In the genomic region with DNA sequence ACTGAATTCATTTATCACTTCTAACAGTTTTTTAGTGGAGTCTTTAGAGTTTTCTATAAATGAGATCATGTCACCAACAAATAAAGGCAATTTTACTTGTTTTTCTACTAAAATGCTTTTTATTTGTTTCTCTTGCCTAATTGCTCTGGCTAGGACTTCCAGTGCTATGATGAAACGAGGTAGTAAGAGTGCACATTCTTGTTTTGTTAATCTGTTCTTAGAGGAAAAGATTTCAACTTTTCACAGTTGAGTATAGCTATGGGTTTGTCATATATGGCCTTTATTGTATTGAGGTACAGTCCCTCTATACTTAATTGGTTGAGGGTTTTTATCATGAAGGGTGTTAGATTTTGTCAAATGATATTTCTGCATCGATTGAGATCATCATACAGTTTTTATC, we compare ENCODE assay signal across 24 cellular contexts. TPM values are rescaled to one million over a fixed set of nuclear protein-coding genes. Genes with fewer than 3 reads are reported as not detected.
A peak's percentile ranks its signal among the peaks of the same experiment; 100 is the strongest.
DNase-seq lines count a peak whose midpoint lies in the region; ATAC-seq and TF ChIP-seq lines count a peak whose summit lies in the region.
"Had no signal": no experiment of that assay in that cellular context is flagged by ENCODE, and none has a peak within 500 bp of the region (broad histone marks: within the 10 kb centered on the region; RNA-seq: fewer than 3 reads in every experiment).

No MANE protein-coding gene starts in this region.

- no peaks in the 10 kb centered on the region for H3K27me3 Mint-ChIP-seq in activated naive CD8-positive, alpha-beta T cell treated with anti-CD3 and anti-CD28 coated beads, Interleukin-2, amount 50 U/mL, for 24 hours
- no peaks in the 10 kb centered on the region for H3K27me3 Mint-ChIP-seq in activated naive CD8-positive, alpha-beta T cell treated with anti-CD3 and anti-CD28 coated beads for 36 hours
- no peaks in the 10 kb centered on the region for H3K27me3 Mint-ChIP-seq in T-cell
- H3K27me3 Mint-ChIP-seq in effector memory CD8-positive, alpha-beta T cell, result no peaks in the 10 kb centered on the region

- peaks cover 6% of the 10 kb centered on the region for H3K9me3 Mint-ChIP-seq in activated naive CD8-positive, alpha-beta T cell treated with anti-CD3 and anti-CD28 coated beads, Interleukin-2, amount 50 U/mL, for 24 hours
- H3K9me3 Mint-ChIP-seq in activated naive CD8-positive, alpha-beta T cell treated with anti-CD3 and anti-CD28 coated beads for 36 hours, result peaks cover 10% of the 10 kb centered on the region
- peaks cover 0 to 3% (median 0%) of the 10 kb centered on the region in 3 donors for H3K9me3 Mint-ChIP-seq in T-cell
- H3K9me3 Mint-ChIP-seq in effector memory CD8-positive, alpha-beta T cell, result no peaks in the 10 kb centered on the region
- H3K9me3 Mint-ChIP-seq in stimulated activated effector memory CD8-positive, alpha-beta T cell treated with anti-CD3 and anti-CD28 coated beads, Interleukin-12 subunit alpha, Interleukin-12 subunit beta, amount 100 ng/mL, for 72 hours, result no peaks in the 10 kb centered on the region
- H3K9me3 Mint-ChIP-seq: GM23338 had no signal

- DNase-seq in activated naive CD8-positive, alpha-beta T cell treated with anti-CD3 and anti-CD28 coated beads, Interleukin-2, amount 50 U/mL, for 24 hours, result no peak
- no peak for DNase-seq in activated naive CD8-positive, alpha-beta T cell treated with anti-CD3 and anti-CD28 coated beads for 36 hours
- DNase-seq in T-cell, result no peak
- DNase-seq in effector memory CD8-positive, alpha-beta T cell, result no peak
- no peak for DNase-seq in stimulated activated effector memory CD8-positive, alpha-beta T cell treated with anti-CD3 and anti-CD28 coated beads, Interleukin-12 subunit alpha, Interleukin-12 subunit beta, amount 100 ng/mL, for 72 hours (ENCODE audit: low spot score in 2 of 2)
- DNase-seq in upper lobe of left lung, result no peak
- DNase-seq: ACHN, DMS53, GDM1, KG1, NCI-H1092 treated with DMSO at 0.1 percent for 48 hours, NCI-H1436 treated with DMSO at 0.1 percent for 48 hours, NCI-H1930, NCI-H345, NCI-H524, NCI-H82, SIG-M5 had no signal

- no peak overlapping the region for H3K4me3 Mint-ChIP-seq in activated naive CD8-positive, alpha-beta T cell treated with anti-CD3 and anti-CD28 coated beads, Interleukin-2, amount 50 U/mL, for 24 hours
- no peak overlapping the region for H3K4me3 Mint-ChIP-seq in activated naive CD8-positive, alpha-beta T cell treated with anti-CD3 and anti-CD28 coated beads for 36 hours
- H3K4me3 Mint-ChIP-seq in T-cell, result peak overlapping the region in 1 of 3 donors; percentile 15
- H3K4me3 Mint-ChIP-seq in effector memory CD8-positive, alpha-beta T cell, result peak overlapping the region; percentile 18 to 36
- H3K4me3 Mint-ChIP-seq in stimulated activated effector memory CD8-positive, alpha-beta T cell treated with anti-CD3 and anti-CD28 coated beads, Interleukin-12 subunit alpha, Interleukin-12 subunit beta, amount 100 ng/mL, for 72 hours, result peak overlapping the region; percentile 62
- H3K4me3 Mint-ChIP-seq: GM23338 had no signal

- CTCF ChIA-PET in T-cell (lab: Charles Lee), result no interaction called here

- no peaks in the 10 kb centered on the region for H3K4me1 ChIP-seq in upper lobe of left lung
- H3K4me1 ChIP-seq: BLaER1, HAP-1 had no signal

- no peaks in the 10 kb centered on the region for H3K9me3 ChIP-seq in upper lobe of left lung
- H3K9me3 ChIP-seq: HAP-1 had no signal

- H3K27ac ChIP-seq in upper lobe of left lung, result peak overlapping the region in 1 of 4 donors; percentile 2
- H3K27ac ChIP-seq: BLaER1 had no signal

- no peak overlapping the region for H3K4me3 ChIP-seq in upper lobe of left lung
- H3K4me3 ChIP-seq: BLaER1, GM23338, HAP-1 had no signal

- H3K36me3 ChIP-seq in upper lobe of left lung, result no peaks in the 10 kb centered on the region
- H3K36me3 ChIP-seq: BLaER1, HAP-1 had no signal

- WGBS in upper lobe of left lung, 2 donors, result 66 to 72% methylated on average over 2 of the region's 2 CpGs

- POLR2A ChIA-PET in T-cell (lab: Charles Lee), result no interaction called here

- ATAC-seq in activated naive CD8-positive, alpha-beta T cell treated with anti-CD3 and anti-CD28 coated beads, Interleukin-2, amount 50 U/mL, for 24 hours, result no peak
- ATAC-seq in T-cell (replicated peaks in 1 of 4) (no peak), HG03139 (IDR thresholded peaks at IDR 0.05; ENCODE audit: unreplicated experiment) (no peak), GM18861 (IDR thresholded peaks at IDR 0.05; ENCODE audit: unreplicated experiment) (no peak), upper lobe of left lung (ENCODE audit: low FRiP score in 2 of 2) (no peak)
- ATAC-seq in effector memory CD8-positive, alpha-beta T cell (replicated peaks), result no peak
- ATAC-seq in stimulated activated effector memory CD8-positive, alpha-beta T cell treated with anti-CD3 and anti-CD28 coated beads, Interleukin-12 subunit alpha, Interleukin-12 subunit beta, amount 100 ng/mL, for 72 hours, result peak; percentile 62
- ATAC-seq: GM23338, Panc1 had no signal

- no peak for TF ChIP-seq CTCF in upper lobe of left lung (IDR thresholded peaks at IDR 0.05)

- TF ChIP-seq POLR2A in upper lobe of left lung (IDR thresholded peaks at IDR 0.05), result no peak

- TF ChIP-seq EP300 in upper lobe of left lung (IDR thresholded peaks at IDR 0.05), result no peak

- H3K36me3 Mint-ChIP-seq in activated naive CD8-positive, alpha-beta T cell treated with anti-CD3 and anti-CD28 coated beads, Interleukin-2, amount 50 U/mL, for 24 hours (ENCODE audit: low read depth), result peaks cover 26% of the 10 kb centered on the region
- peaks cover 10% of the 10 kb centered on the region for H3K36me3 Mint-ChIP-seq in activated naive CD8-positive, alpha-beta T cell treated with anti-CD3 and anti-CD28 coated beads for 36 hours
- no peaks in the 10 kb centered on the region for H3K36me3 Mint-ChIP-seq in T-cell
- peaks cover 13% of the 10 kb centered on the region for H3K36me3 Mint-ChIP-seq in effector memory CD8-positive, alpha-beta T cell (ENCODE audit: insufficient read depth)
- H3K36me3 Mint-ChIP-seq in stimulated activated effector memory CD8-positive, alpha-beta T cell treated with anti-CD3 and anti-CD28 coated beads, Interleukin-12 subunit alpha, Interleukin-12 subunit beta, amount 100 ng/mL, for 72 hours, result peaks cover 14% of the 10 kb centered on the region

- peaks cover 80% of the 10 kb centered on the region for H3K4me1 Mint-ChIP-seq in activated naive CD8-positive, alpha-beta T cell treated with anti-CD3 and anti-CD28 coated beads, Interleukin-2, amount 50 U/mL, for 24 hours
- peaks cover 31% of the 10 kb centered on the region for H3K4me1 Mint-ChIP-seq in activated naive CD8-positive, alpha-beta T cell treated with anti-CD3 and anti-CD28 coated beads for 36 hours
- peaks cover 2 to 73% (median 31%) of the 10 kb centered on the region in 3 donors for H3K4me1 Mint-ChIP-seq in T-cell
- H3K4me1 Mint-ChIP-seq in effector memory CD8-positive, alpha-beta T cell (ENCODE audit: low read depth in 2 of 2), result peaks cover 40 to 51% of the 10 kb centered on the region in 2 donors
- peaks cover 75% of the 10 kb centered on the region for H3K4me1 Mint-ChIP-seq in stimulated activated effector memory CD8-positive, alpha-beta T cell treated with anti-CD3 and anti-CD28 coated beads, Interleukin-12 subunit alpha, Interleukin-12 subunit beta, amount 100 ng/mL, for 72 hours
- H3K4me1 Mint-ChIP-seq: GM23338 had no signal

- peak overlapping the region; percentile 16 for H3K27ac Mint-ChIP-seq in activated naive CD8-positive, alpha-beta T cell treated with anti-CD3 and anti-CD28 coated beads, Interleukin-2, amount 50 U/mL, for 24 hours
- no peak overlapping the region for H3K27ac Mint-ChIP-seq in activated naive CD8-positive, alpha-beta T cell treated with anti-CD3 and anti-CD28 coated beads for 36 hours
- peak overlapping the region; percentile 18 to 33 for H3K27ac Mint-ChIP-seq in T-cell
- peak overlapping the region; percentile 48 to 72 for H3K27ac Mint-ChIP-seq in effector memory CD8-positive, alpha-beta T cell
- H3K27ac Mint-ChIP-seq in stimulated activated effector memory CD8-positive, alpha-beta T cell treated with anti-CD3 and anti-CD28 coated beads, Interleukin-12 subunit alpha, Interleukin-12 subunit beta, amount 100 ng/mL, for 72 hours, result peak overlapping the region; percentile 0
- H3K27ac Mint-ChIP-seq: GM23338 had no signal

- H3K27me3 ChIP-seq in upper lobe of left lung, result no peaks in the 10 kb centered on the region
- H3K27me3 ChIP-seq: BLaER1 had no signal

RNA-seq across cellular contexts. Expression of a gene that starts 5.6 kb away (rescaled TPM):
- total RNA-seq in activated naive CD8-positive, alpha-beta T cell treated with anti-CD3 and anti-CD28 coated beads for 36 hours, result 1 to 10 TPM; 5.3 to 5.5 TPM
- total RNA-seq in T-cell, result 1 to 10 TPM; 2.5 to 9.9 (median 6.4) TPM
- total RNA-seq in upper lobe of left lung, result 10 to 100 TPM in 3 of 6 donors, 1 to 10 TPM in 3; 8.0 to 16.3 (median 10.9) TPM
- total RNA-seq: GM23338, HT1080 had no signal

RNA-seq across cellular contexts. Expression of a gene that starts 44.5 kb away (rescaled TPM):
- total RNA-seq in activated naive CD8-positive, alpha-beta T cell treated with anti-CD3 and anti-CD28 coated beads for 36 hours, result not detected
- under 1 TPM in 2 of 5 donors, not detected in 3; 0.09 to 0.13 TPM for total RNA-seq in T-cell
- not detected for total RNA-seq in upper lobe of left lung
- total RNA-seq: GM23338, HT1080 had no signal

Comparison
In these comparisons a context has a peak if more than half of its experiments do, and no peak if none do; other contexts are left out.
1. H3K4me3 Mint-ChIP-seq: peak in effector memory CD8-positive, alpha-beta T cell (2 of 2) and stimulated activated effector memory CD8-positive, alpha-beta T cell treated with anti-CD3 and anti-CD28 coated beads, Interleukin-12 subunit alpha, Interleukin-12 subunit beta, amount 100 ng/mL, for 72 hours (single experiment); none in activated naive CD8-positive, alpha-beta T cell treated with anti-CD3 and anti-CD28 coated beads, Interleukin-2, amount 50 U/mL, for 24 hours (single experiment) and activated naive CD8-positive, alpha-beta T cell treated with anti-CD3 and anti-CD28 coated beads for 36 hours (single experiment).